In genomic region chr20:23723659-23724307, GRCh38 we compare ENCODE assay signal across 10 cellular contexts. TPM values are rescaled to one million over a fixed set of nuclear protein-coding genes. Genes with fewer than 3 reads are reported as not detected.
DNase-seq lines count a peak whose midpoint lies in the region; ATAC-seq, FAIRE-seq and TF ChIP-seq lines count a peak whose summit lies in the region.
"Not testable (repeated sequence)": the region's sequence is repeated elsewhere in the genome, so short reads cannot be mapped to it uniquely, and the experiment has no call there.
"Had no signal": no experiment of that assay in that cellular context is flagged by ENCODE, and none has a peak within 500 bp of the region (broad histone marks: within the 10 kb centered on the region; RNA-seq: fewer than 3 reads in every experiment).

No MANE protein-coding gene starts in this region.

- H3K79me2 ChIP-seq in endothelial cell of umbilical vein (ENCODE audit: control insufficient read depth, insufficient read depth, low read length) = not testable (repeated sequence)

- not testable (repeated sequence) for H3K4me3 Mint-ChIP-seq in activated CD4-positive, alpha-beta memory T cell treated with anti-CD3 and anti-CD28 coated beads for 36 hours

- H3K27me3 Mint-ChIP-seq in activated CD4-positive, alpha-beta memory T cell treated with anti-CD3 and anti-CD28 coated beads for 36 hours = not testable (repeated sequence)

- not testable (repeated sequence) for H3K36me3 ChIP-seq in endothelial cell of umbilical vein (ENCODE audit: control insufficient read depth in 2 of 2, extremely low read depth in 1 of 2, insufficient read depth in 2 of 2, low read length in 2 of 2); left lung

- not testable (repeated sequence) for H3K27ac Mint-ChIP-seq in activated CD4-positive, alpha-beta memory T cell treated with anti-CD3 and anti-CD28 coated beads for 36 hours

- H3K9me1 ChIP-seq in endothelial cell of umbilical vein (replicated peaks; ENCODE audit: control insufficient read depth, extremely low read depth, insufficient read depth, low read length) = not testable (repeated sequence)

- H3K36me3 Mint-ChIP-seq in activated CD4-positive, alpha-beta memory T cell treated with anti-CD3 and anti-CD28 coated beads for 36 hours = not testable (repeated sequence)

- not testable (repeated sequence) for H3K4me1 ChIP-seq in endothelial cell of umbilical vein (ENCODE audit: control insufficient read depth, extremely low read depth, insufficient read depth, low read length); left lung

- not testable (repeated sequence) for H3K27me3 ChIP-seq in endothelial cell of umbilical vein (ENCODE audit: control insufficient read depth in 2 of 2, insufficient read depth in 2 of 2, low read length in 2 of 2); left lung

- not testable (repeated sequence) for H3K9me3 ChIP-seq in endothelial cell of umbilical vein (replicated peaks; ENCODE audit: control insufficient read depth, insufficient read depth, low read length); left lung

- ATAC-seq in GM19328 (IDR thresholded peaks at IDR 0.05; ENCODE audit: unreplicated experiment) (peak; percentile 69), HG03378 (IDR thresholded peaks at IDR 0.05; ENCODE audit: unreplicated experiment) (peak; percentile 58), left lung (peak; percentile 91)

- CTCF ChIA-PET in activated CD4-positive, alpha-beta memory T cell treated with anti-CD3 and anti-CD28 coated beads for 36 hours (lab: Charles Lee) = not testable (repeated sequence)
- CTCF ChIA-PET in endothelial cell of umbilical vein (lab: Charles Lee) = interaction anchor here (1.4 to 2.0 kb wide), 2 partner anchors 55 to 58 kb away, joined by 5 to 7 read pairs; no protein-coding TSS in a partner anchor

- FAIRE-seq in endothelial cell of umbilical vein (lab: Jason Lieb, UNC) = peak; percentile 96

- POLR2A ChIA-PET in activated CD4-positive, alpha-beta memory T cell treated with anti-CD3 and anti-CD28 coated beads for 36 hours (lab: Charles Lee); endothelial cell of umbilical vein (lab: Charles Lee): not testable (repeated sequence)

- intact Hi-C loops in activated CD4-positive, alpha-beta memory T cell treated with anti-CD3 and anti-CD28 coated beads for 36 hours (cut with micrococcal nuclease); left lung (cut with DNase I): not testable (repeated sequence)
- intact Hi-C loops in endothelial cell of umbilical vein (cut with micrococcal nuclease) = loop anchor here (1.0 kb wide), 1 partner anchor 55 kb away; no protein-coding TSS in a partner anchor

- not testable (repeated sequence) for H3K4me2 ChIP-seq in endothelial cell of umbilical vein (ENCODE audit: insufficient read depth, low read length)

- not testable (repeated sequence) for H3K4me3 ChIP-seq in endothelial cell of umbilical vein (replicated peaks in 1 of 3; ENCODE audit: insufficient read depth in 1 of 3, low read depth in 1 of 3, low read length in 3 of 3); left lung

- H2AFZ ChIP-seq in endothelial cell of umbilical vein (ENCODE audit: low read depth, low read length) = not testable (repeated sequence)

- DNase-seq in Caki2 (ENCODE audit: low read depth) (peak; percentile 33), NCI-H82 (lab: John Stamatoyannopoulos, UW) (peak; percentile 65), endothelial cell of umbilical vein (ENCODE audit: low read depth, low spot score) (peak; percentile 41)
- peak; percentile 37 for DNase-seq in activated CD4-positive, alpha-beta memory T cell treated with anti-CD3 and anti-CD28 coated beads for 36 hours
- DNase-seq in left lung = not testable (repeated sequence)
- DNase-seq in stimulated activated CD4-positive, alpha-beta T cell treated with anti-CD3 and anti-CD28 coated beads, Interleukin-4, amount 100 ng/mL, for 48 hours (ENCODE audit: low read depth in 2 of 2) = peak; percentile 7 to 28

- not testable (repeated sequence) for TF ChIP-seq POLR2A in endothelial cell of umbilical vein (IDR thresholded peaks at IDR 0.05; ENCODE audit: low read depth, low read length)

- BruUV-seq in endothelial cell of umbilical vein (replicated peaks; lab: Mats Ljungman, UMichigan) = not testable (repeated sequence)

- not testable (repeated sequence) for H4K20me1 ChIP-seq in endothelial cell of umbilical vein (replicated peaks; ENCODE audit: control insufficient read depth, extremely low read depth, insufficient read depth, low read length)

- not testable (repeated sequence) for H3K4me1 Mint-ChIP-seq in activated CD4-positive, alpha-beta memory T cell treated with anti-CD3 and anti-CD28 coated beads for 36 hours (ENCODE audit: low read depth)

- H3K9ac ChIP-seq in endothelial cell of umbilical vein (replicated peaks; ENCODE audit: extremely low read depth, insufficient read depth, low read length) = not testable (repeated sequence)

- TF ChIP-seq CTCF in endothelial cell of umbilical vein (IDR thresholded peaks at IDR 0.05; ENCODE audit: extremely low read depth in 1 of 2, insufficient read depth in 1 of 2, low read depth in 1 of 2, low read length in 2 of 2) = peak; percentile 38 to 65
- TF ChIP-seq CTCF in left lung (IDR thresholded peaks at IDR 0.05) = peak; percentile 34 to 64

- dilution Hi-C loops in endothelial cell of umbilical vein (cut with MboI; ENCODE audit: extremely low pct_ligation_motif_present, low sequenced_read_pairs) = not testable (repeated sequence)

- not testable (repeated sequence) for H3K9me3 Mint-ChIP-seq in activated CD4-positive, alpha-beta memory T cell treated with anti-CD3 and anti-CD28 coated beads for 36 hours

- not testable (repeated sequence) for H3K27ac ChIP-seq in endothelial cell of umbilical vein (ENCODE audit: insufficient read depth, low read depth, low read length); left lung

- in situ Hi-C loops in Caki2 (cut with HindIII; ENCODE audit: low pct_unique_long_range_greater_than_20kb, low sequenced_read_pairs) = not testable (repeated sequence)

RNA-seq across cellular contexts. Expression of gene CST1, which starts 27.0 kb away (rescaled TPM):
- total RNA-seq in Caki2 (2014; rRNA removed; shearing (Covaris generic); ENCODE audit: low replicate concordance) = 29.3 and 53.5 TPM in 2 replicates
- total RNA-seq in activated CD4-positive, alpha-beta memory T cell treated with anti-CD3 and anti-CD28 coated beads for 36 hours = not detected
- total RNA-seq in endothelial cell of umbilical vein (2.2 TPM in 1 of 2 replicates, not detected in the other), left lung (not detected)
- 0.19 and 0.30 TPM in 2 replicates for polyA plus RNA-seq in endothelial cell of umbilical vein
- polyA plus RNA-seq in endothelial cell of umbilical vein (2011; cell fraction: cytosol; rRNA removed) = 0.52 and 1.4 TPM in 2 replicates
- not detected in 2 replicates for polyA plus RNA-seq in endothelial cell of umbilical vein (2011; cell fraction: nucleus; rRNA removed)
- 4.0 and 6.1 TPM in 2 replicates for polyA plus RNA-seq in endothelial cell of umbilical vein (2012)
- polyA minus RNA-seq in endothelial cell of umbilical vein = 0.47 TPM in 1 of 2 replicates, not detected in the other
- polyA minus RNA-seq in endothelial cell of umbilical vein (2011; cell fraction: cytosol; rRNA and poly(A)+ RNA removed) = not detected
- not detected in 2 replicates for polyA minus RNA-seq in endothelial cell of umbilical vein (2011; cell fraction: nucleus; rRNA and poly(A)+ RNA removed)
- total RNA-seq: cerebellum, Daoy had no signal

RNA-seq across cellular contexts. Expression of gene CST4, which starts 34.9 kb away (rescaled TPM):
- 16.1 and 28.3 TPM in 2 replicates for total RNA-seq in Caki2 (2014; rRNA removed; shearing (Covaris generic); ENCODE audit: low replicate concordance)
- not detected for total RNA-seq in activated CD4-positive, alpha-beta memory T cell treated with anti-CD3 and anti-CD28 coated beads for 36 hours
- total RNA-seq in endothelial cell of umbilical vein (not detected in 2 replicates), left lung (not detected)
- not detected in 2 replicates for polyA plus RNA-seq in endothelial cell of umbilical vein
- not detected in 2 replicates for polyA plus RNA-seq in endothelial cell of umbilical vein (2011; cell fraction: cytosol; rRNA removed)
- polyA plus RNA-seq in endothelial cell of umbilical vein (2011; cell fraction: nucleus; rRNA removed) = not detected in 2 replicates
- polyA plus RNA-seq in endothelial cell of umbilical vein (2012) = 0.43 and 0.61 TPM in 2 replicates
- polyA minus RNA-seq in endothelial cell of umbilical vein = not detected in 2 replicates
- polyA minus RNA-seq in endothelial cell of umbilical vein (2011; cell fraction: cytosol; rRNA and poly(A)+ RNA removed) = not detected
- polyA minus RNA-seq in endothelial cell of umbilical vein (2011; cell fraction: nucleus; rRNA and poly(A)+ RNA removed) = not detected in 2 replicates
- total RNA-seq: cerebellum, Daoy had no signal

Comparison
In these comparisons a context has a peak if more than half of its experiments do, and no peak if none do; other contexts are left out.
1. RNA of gene CST4, which starts 34.9 kb away (total RNA-seq): 16.1 to 28.3 TPM in Caki2; not detected in activated CD4-positive, alpha-beta memory T cell treated with anti-CD3 and anti-CD28 coated beads for 36 hours, not detected in endothelial cell of umbilical vein and not detected in left lung; every median in the first group is over 10 times any median in the second.
2. Peak in every context shown above with its lines, with median percentiles within 50 percentile points of each other: ATAC-seq.